In genomic region chr2:170554278-170554955, GRCh38 we compare ENCODE assay signal across 10 cellular contexts.
DNase-seq lines count a peak whose midpoint lies in the region; ATAC-seq, FAIRE-seq and TF ChIP-seq lines count a peak whose summit lies in the region.
"Had no signal": no experiment of that assay in that cellular context is flagged by ENCODE, and none has a peak within 500 bp of the region (broad histone marks: within the 10 kb centered on the region; RNA-seq: fewer than 3 reads in every experiment).

No MANE protein-coding gene starts in this region.

- TF ChIP-seq EP300 in gastroesophageal sphincter (IDR thresholded peaks at IDR 0.05): no peak

- H3K27me3 ChIP-seq in gastroesophageal sphincter (no peaks in the 10 kb centered on the region), SJCRH30 (no peaks in the 10 kb centered on the region)

- TF ChIP-seq POLR2A in H54 (IDR thresholded peaks at IDR 0.05; ENCODE audit: low read depth, low read length) (no peak), gastroesophageal sphincter (IDR thresholded peaks at IDR 0.05) (no peak)

- H3K27ac ChIP-seq in gastroesophageal sphincter (peak overlapping the region in 3 of 4 donors; percentile 24 to 51 (median 44)), SJCRH30 (no peak overlapping the region)

- no peak for TF ChIP-seq CTCF in astrocyte of the cerebellum (IDR thresholded peaks at IDR 0.05; ENCODE audit: low read depth, low read length, missing control alignments)
- no peak for TF ChIP-seq CTCF in gastroesophageal sphincter (IDR thresholded peaks at IDR 0.05)

- H3K9me3 ChIP-seq in gastroesophageal sphincter (peaks cover 0 to 15% (median 0%) of the 10 kb centered on the region in 3 donors), SJCRH30 (replicated peaks) (peaks cover 9% of the 10 kb centered on the region)

- CTCF ChIA-PET in HEK293T (lab: Yijun Ruan, JAX): no interaction called here

- peak; percentile 31 for DNase-seq in H54 (ENCODE audit: insufficient read length, low spot score)
- DNase-seq in astrocyte of the cerebellum (ENCODE audit: low read depth): peak; percentile 53
- DNase-seq in smooth muscle cell of the brain vasculature (ENCODE audit: low read depth, low spot score): peak; percentile 40
- no peak for DNase-seq in activated CD4-positive, alpha-beta T cell treated with anti-CD3 and anti-CD28 coated beads for 48 hours
- DNase-seq in occipital lobe (lab: John Stamatoyannopoulos, UW): no peak
- no peak for DNase-seq in HEK293T (ENCODE audit: extremely low spot score)
- no peak for DNase-seq in SJCRH30
- DNase-seq: naive B cell, NCI-H69 had no signal

- in situ Hi-C loops in astrocyte of the cerebellum (cut with HindIII; ENCODE audit: low sequenced_read_pairs): no loop called here

- 43 to 49% methylated on average over 7 of the region's 7 CpGs for WGBS in gastroesophageal sphincter (ENCODE audit: low coverage in 1 of 2), 2 donors

- no peaks in the 10 kb centered on the region for H3K36me3 ChIP-seq in gastroesophageal sphincter
- H3K36me3 ChIP-seq in SJCRH30: no peaks in the 10 kb centered on the region

- H3K4me1 ChIP-seq in gastroesophageal sphincter (peaks cover 0 to 17% (median 6%) of the 10 kb centered on the region in 3 donors), SJCRH30 (no peaks in the 10 kb centered on the region; the same call in 1 of the 2 replicates)

- no peak overlapping the region for H3K4me3 ChIP-seq in astrocyte of the cerebellum (ENCODE audit: low read depth, low read length)
- H3K4me3 ChIP-seq in gastroesophageal sphincter: no peak overlapping the region
- H3K4me3 ChIP-seq in SJCRH30: no peak overlapping the region

- POLR2A ChIA-PET in HEK293T (lab: Yijun Ruan, JAX): no interaction called here

- peak; percentile 36 for ATAC-seq in gastroesophageal sphincter

- FAIRE-seq in H54 (lab: Jason Lieb, UNC): peak; percentile 74

TF ChIP-seq in HEK293T, 16 proteins besides CTCF, POLR2A, EP300 and RAD21:
- no peak for TF ChIP-seq ARNT (IDR thresholded peaks at IDR 0.05)
- TF ChIP-seq CTBP1 (IDR thresholded peaks at IDR 0.05; ENCODE audit: borderline replicate concordance): no peak
- no peak for TF ChIP-seq ZNF384 (IDR thresholded peaks at IDR 0.05)
- no peak for TF ChIP-seq BHLHE40 (IDR thresholded peaks at IDR 0.05; ENCODE audit: borderline replicate concordance)
- no peak for TF ChIP-seq LEF1 (IDR thresholded peaks at IDR 0.05; ENCODE audit: borderline replicate concordance)
- TF ChIP-seq FOXA1 (IDR thresholded peaks at IDR 0.05): no peak
- TF ChIP-seq HDGF (IDR thresholded peaks at IDR 0.05; ENCODE audit: borderline replicate concordance): no peak

Comparison
In these comparisons a context has a peak if more than half of its experiments do, and no peak if none do; other contexts are left out.
1. DNase-seq: peak in H54 (single experiment), astrocyte of the cerebellum (single experiment) and smooth muscle cell of the brain vasculature (single experiment); none in activated CD4-positive, alpha-beta T cell treated with anti-CD3 and anti-CD28 coated beads for 48 hours (single experiment), occipital lobe (single experiment), HEK293T (single experiment) and SJCRH30 (0 of 2).